9 cellular contexts compared by ENCODE assay signal in the genomic region with DNA sequence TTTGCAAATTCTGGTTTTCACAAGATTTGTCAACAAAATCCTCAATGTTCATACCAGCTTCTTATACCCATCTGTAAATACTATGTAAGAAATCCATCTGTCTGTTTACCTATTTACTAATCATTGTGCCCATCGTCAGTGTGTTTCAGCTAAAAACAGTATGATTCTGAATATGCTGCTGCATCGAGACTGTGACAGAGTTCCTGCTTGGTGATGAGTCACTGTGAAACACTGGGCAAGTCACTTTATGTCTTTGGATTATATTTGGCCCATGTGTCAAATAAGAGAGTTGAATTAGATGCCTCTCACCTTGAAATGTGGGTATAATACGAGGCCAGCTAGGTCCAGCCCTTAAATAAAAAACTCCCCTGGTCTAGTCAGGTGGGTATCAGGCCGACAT.
"Had no signal": no experiment of that assay in that cellular context is flagged by ENCODE, and none has a peak within 500 bp of the region (broad histone marks: within the 10 kb centered on the region; RNA-seq: fewer than 3 reads in every experiment).

No MANE protein-coding gene starts in this region.

- H3K9me3 ChIP-seq: body of pancreas, heart right ventricle, left ventricle myocardium inferior, uterus had no signal

- H3K4me3 ChIP-seq: body of pancreas, dorsolateral prefrontal cortex, heart right ventricle, left ventricle myocardium inferior, uterus had no signal

- DNase-seq: activated CD4-positive, alpha-beta T cell treated with anti-CD3 and anti-CD28 coated beads, Interleukin-2, amount 50 U/mL, for 4 hours; activated CD4-positive, CD25-positive, alpha-beta regulatory T cell treated with anti-CD3 and anti-CD28 coated beads, Interleukin-2, amount 50 U/mL, for 72 hours; activated effector memory CD4-positive, alpha-beta T cell treated with Interleukin-2 at 50 U/mL for 16 hours; activated T-cell treated with anti-CD3 and anti-CD28 coated beads, Interleukin-2, amount 50 U/mL, for 24 hours; body of pancreas; dorsolateral prefrontal cortex; heart right ventricle; left ventricle myocardium inferior; uterus had no signal

- ATAC-seq: body of pancreas, heart right ventricle had no signal

- H3K27me3 ChIP-seq: body of pancreas, uterus had no signal

- H3K36me3 ChIP-seq: heart right ventricle, left ventricle myocardium inferior, uterus had no signal

- H3K27ac ChIP-seq: body of pancreas, dorsolateral prefrontal cortex, heart right ventricle, left ventricle myocardium inferior, uterus had no signal

- H3K4me1 ChIP-seq: body of pancreas, heart right ventricle, left ventricle myocardium inferior, uterus had no signal
